8 cellular contexts compared by ENCODE assay signal in genomic region chr7:2553831-2554581, GRCh38. TPM values are rescaled to one million over a fixed set of nuclear protein-coding genes. Genes with fewer than 3 reads are reported as not detected.
A peak's percentile ranks its signal among the peaks of the same experiment; 100 is the strongest.
DNase-seq lines count a peak whose midpoint lies in the region; ATAC-seq and TF ChIP-seq lines count a peak whose summit lies in the region.

No MANE protein-coding gene starts in this region.

- H3K27ac ChIP-seq in SJSA1 = no peak overlapping the region

- DNase-seq in HAP-1 (ENCODE audit: low spot score in 2 of 2) = peak in 1 of 2 experiments; percentile 20
- DNase-seq in SJSA1 (ENCODE audit: low read depth in 1 of 2, low spot score in 2 of 2) = no peak
- no peak for DNase-seq in fibroblast of villous mesenchyme (ENCODE audit: low read depth)
- DNase-seq in skeletal muscle cell (ENCODE audit: low read depth) = no peak
- DNase-seq in NCI-H1092 (lab: John Stamatoyannopoulos, UW) = no peak
- no peak for DNase-seq in OCI-M2 (lab: John Stamatoyannopoulos, UW; ENCODE audit: unreplicated experiment)

- peak overlapping the region; percentile 85 for H3K4me3 ChIP-seq in HAP-1
- 0 out of 2 replicates have a peak overlapping the region, but pooled peaks have one; percentile 66 for H3K4me3 ChIP-seq in SJSA1
- peak overlapping the region; percentile 82 for H3K4me3 ChIP-seq in fibroblast of villous mesenchyme (ENCODE audit: low read depth, low read length)
- peak overlapping the region; percentile 74 for H3K4me3 ChIP-seq in skeletal muscle cell (ENCODE audit: low read depth, low read length)

- H3K9me3 ChIP-seq in HAP-1 (no peaks in the 10 kb centered on the region), SJSA1 (replicated peaks) (0 out of 2 replicates have a peak, but pooled peaks cover under 1% of the 10 kb centered on the region)

- peaks cover 7% of the 10 kb centered on the region; the same call in 1 of the 2 replicates for H3K4me1 ChIP-seq in HAP-1
- peaks cover 14% of the 10 kb centered on the region for H3K4me1 ChIP-seq in SJSA1 (replicated peaks)

- ATAC-seq in GM18511 (IDR thresholded peaks at IDR 0.05; ENCODE audit: unreplicated experiment) = no peak
- no peak for ATAC-seq in HG02623 (IDR thresholded peaks at IDR 0.05; ENCODE audit: unreplicated experiment)

- no peaks in the 10 kb centered on the region for H3K27me3 ChIP-seq in HAP-1 (ENCODE audit: low read depth)
- no peaks in the 10 kb centered on the region for H3K27me3 ChIP-seq in SJSA1 (replicated peaks)

- peaks cover 12% of the 10 kb centered on the region for H3K36me3 ChIP-seq in HAP-1 (replicated peaks)
- H3K36me3 ChIP-seq in SJSA1 = peaks cover 28% of the 10 kb centered on the region

- TF ChIP-seq CTCF in fibroblast of villous mesenchyme (IDR thresholded peaks at IDR 0.05; ENCODE audit: insufficient read depth, low read depth, low read length) = no peak

- in situ Hi-C loops in HAP-1 (cut with MboI; ENCODE audit: low sequenced_read_pairs) = no loop called here

RNA-seq across cellular contexts. Expression of gene BRAT1, which starts 1.3 kb away (rescaled TPM):
- 33.3 and 49.2 TPM in 2 replicates for total RNA-seq in SJSA1 (2014; rRNA removed; shearing (Covaris generic))
- 23.3 and 27.7 TPM in 2 replicates for total RNA-seq in fibroblast of villous mesenchyme

RNA-seq across cellular contexts. Expression of gene IQCE, which starts 4.8 kb away (rescaled TPM):
- 10.9 and 16.1 TPM in 2 replicates for total RNA-seq in SJSA1 (2014; rRNA removed; shearing (Covaris generic))
- 13.2 and 13.4 TPM in 2 replicates for total RNA-seq in fibroblast of villous mesenchyme

RNA-seq across cellular contexts. Expression of gene LFNG, which starts 34.4 kb away (rescaled TPM):
- 0.97 and 2.4 TPM in 2 replicates for total RNA-seq in SJSA1 (2014; rRNA removed; shearing (Covaris generic))
- 7.4 and 10.8 TPM in 2 replicates for total RNA-seq in fibroblast of villous mesenchyme
